ENCODE assay signal across 1 cellular context in the genomic region with DNA sequence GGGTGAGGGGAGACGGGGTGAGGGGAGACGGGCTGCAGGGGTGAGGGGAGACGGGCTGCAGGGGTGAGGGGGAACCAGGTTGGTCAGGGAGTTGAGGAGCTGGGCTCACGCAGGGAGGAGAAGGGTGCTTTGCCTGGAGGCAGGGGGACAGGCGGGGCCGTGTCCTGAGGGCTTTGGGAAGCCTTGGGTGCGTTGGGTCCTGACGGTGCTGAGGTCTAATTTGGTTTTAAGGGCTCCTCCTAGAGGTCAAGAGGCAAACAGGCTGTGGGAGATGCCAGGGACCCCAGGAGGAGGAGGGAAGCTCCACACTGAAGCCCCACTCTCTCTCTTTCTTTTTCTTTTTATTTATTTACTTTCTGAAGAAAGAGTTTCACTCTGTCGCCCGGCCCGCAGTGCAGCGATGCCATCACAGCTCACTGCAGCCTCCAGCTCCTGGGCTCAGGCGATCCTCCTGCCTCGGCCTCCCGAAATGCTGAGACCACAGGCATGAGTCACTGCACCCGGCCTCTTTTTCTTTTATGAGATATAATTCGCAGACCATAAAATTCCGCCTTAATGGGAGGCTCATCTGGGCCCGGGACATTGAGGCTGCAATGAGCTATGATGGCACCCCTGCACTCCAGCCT.
TF ChIP-seq lines count a peak whose summit lies in the region.

No MANE protein-coding gene starts in this region.

TF ChIP-seq in H1, 55 proteins besides CTCF, POLR2A, EP300 and RAD21:
- no peak for TF ChIP-seq TEAD4 (IDR thresholded peaks at IDR 0.05; ENCODE audit: low read depth, low read length)
- peak; percentile 52; the same call in 1 of the 2 replicates for TF ChIP-seq GABPA (IDR thresholded peaks at IDR 0.05; ENCODE audit: borderline replicate concordance, insufficient read depth, low read length)
- TF ChIP-seq CHD2 (IDR thresholded peaks at IDR 0.05; ENCODE audit: low read length): no peak
- TF ChIP-seq EGR1 (IDR thresholded peaks at IDR 0.05; ENCODE audit: borderline replicate concordance, low read depth, low read length): no peak
- 0 out of 4 replicates have a peak, but pooled peaks of 1 of the 2 experiments have one; percentile 49 for TF ChIP-seq HDAC2 (IDR thresholded peaks at IDR 0.05; ENCODE audit: borderline replicate concordance in 1 of 2, low read depth in 2 of 2, low read length in 2 of 2)
- TF ChIP-seq, protein P1, sequence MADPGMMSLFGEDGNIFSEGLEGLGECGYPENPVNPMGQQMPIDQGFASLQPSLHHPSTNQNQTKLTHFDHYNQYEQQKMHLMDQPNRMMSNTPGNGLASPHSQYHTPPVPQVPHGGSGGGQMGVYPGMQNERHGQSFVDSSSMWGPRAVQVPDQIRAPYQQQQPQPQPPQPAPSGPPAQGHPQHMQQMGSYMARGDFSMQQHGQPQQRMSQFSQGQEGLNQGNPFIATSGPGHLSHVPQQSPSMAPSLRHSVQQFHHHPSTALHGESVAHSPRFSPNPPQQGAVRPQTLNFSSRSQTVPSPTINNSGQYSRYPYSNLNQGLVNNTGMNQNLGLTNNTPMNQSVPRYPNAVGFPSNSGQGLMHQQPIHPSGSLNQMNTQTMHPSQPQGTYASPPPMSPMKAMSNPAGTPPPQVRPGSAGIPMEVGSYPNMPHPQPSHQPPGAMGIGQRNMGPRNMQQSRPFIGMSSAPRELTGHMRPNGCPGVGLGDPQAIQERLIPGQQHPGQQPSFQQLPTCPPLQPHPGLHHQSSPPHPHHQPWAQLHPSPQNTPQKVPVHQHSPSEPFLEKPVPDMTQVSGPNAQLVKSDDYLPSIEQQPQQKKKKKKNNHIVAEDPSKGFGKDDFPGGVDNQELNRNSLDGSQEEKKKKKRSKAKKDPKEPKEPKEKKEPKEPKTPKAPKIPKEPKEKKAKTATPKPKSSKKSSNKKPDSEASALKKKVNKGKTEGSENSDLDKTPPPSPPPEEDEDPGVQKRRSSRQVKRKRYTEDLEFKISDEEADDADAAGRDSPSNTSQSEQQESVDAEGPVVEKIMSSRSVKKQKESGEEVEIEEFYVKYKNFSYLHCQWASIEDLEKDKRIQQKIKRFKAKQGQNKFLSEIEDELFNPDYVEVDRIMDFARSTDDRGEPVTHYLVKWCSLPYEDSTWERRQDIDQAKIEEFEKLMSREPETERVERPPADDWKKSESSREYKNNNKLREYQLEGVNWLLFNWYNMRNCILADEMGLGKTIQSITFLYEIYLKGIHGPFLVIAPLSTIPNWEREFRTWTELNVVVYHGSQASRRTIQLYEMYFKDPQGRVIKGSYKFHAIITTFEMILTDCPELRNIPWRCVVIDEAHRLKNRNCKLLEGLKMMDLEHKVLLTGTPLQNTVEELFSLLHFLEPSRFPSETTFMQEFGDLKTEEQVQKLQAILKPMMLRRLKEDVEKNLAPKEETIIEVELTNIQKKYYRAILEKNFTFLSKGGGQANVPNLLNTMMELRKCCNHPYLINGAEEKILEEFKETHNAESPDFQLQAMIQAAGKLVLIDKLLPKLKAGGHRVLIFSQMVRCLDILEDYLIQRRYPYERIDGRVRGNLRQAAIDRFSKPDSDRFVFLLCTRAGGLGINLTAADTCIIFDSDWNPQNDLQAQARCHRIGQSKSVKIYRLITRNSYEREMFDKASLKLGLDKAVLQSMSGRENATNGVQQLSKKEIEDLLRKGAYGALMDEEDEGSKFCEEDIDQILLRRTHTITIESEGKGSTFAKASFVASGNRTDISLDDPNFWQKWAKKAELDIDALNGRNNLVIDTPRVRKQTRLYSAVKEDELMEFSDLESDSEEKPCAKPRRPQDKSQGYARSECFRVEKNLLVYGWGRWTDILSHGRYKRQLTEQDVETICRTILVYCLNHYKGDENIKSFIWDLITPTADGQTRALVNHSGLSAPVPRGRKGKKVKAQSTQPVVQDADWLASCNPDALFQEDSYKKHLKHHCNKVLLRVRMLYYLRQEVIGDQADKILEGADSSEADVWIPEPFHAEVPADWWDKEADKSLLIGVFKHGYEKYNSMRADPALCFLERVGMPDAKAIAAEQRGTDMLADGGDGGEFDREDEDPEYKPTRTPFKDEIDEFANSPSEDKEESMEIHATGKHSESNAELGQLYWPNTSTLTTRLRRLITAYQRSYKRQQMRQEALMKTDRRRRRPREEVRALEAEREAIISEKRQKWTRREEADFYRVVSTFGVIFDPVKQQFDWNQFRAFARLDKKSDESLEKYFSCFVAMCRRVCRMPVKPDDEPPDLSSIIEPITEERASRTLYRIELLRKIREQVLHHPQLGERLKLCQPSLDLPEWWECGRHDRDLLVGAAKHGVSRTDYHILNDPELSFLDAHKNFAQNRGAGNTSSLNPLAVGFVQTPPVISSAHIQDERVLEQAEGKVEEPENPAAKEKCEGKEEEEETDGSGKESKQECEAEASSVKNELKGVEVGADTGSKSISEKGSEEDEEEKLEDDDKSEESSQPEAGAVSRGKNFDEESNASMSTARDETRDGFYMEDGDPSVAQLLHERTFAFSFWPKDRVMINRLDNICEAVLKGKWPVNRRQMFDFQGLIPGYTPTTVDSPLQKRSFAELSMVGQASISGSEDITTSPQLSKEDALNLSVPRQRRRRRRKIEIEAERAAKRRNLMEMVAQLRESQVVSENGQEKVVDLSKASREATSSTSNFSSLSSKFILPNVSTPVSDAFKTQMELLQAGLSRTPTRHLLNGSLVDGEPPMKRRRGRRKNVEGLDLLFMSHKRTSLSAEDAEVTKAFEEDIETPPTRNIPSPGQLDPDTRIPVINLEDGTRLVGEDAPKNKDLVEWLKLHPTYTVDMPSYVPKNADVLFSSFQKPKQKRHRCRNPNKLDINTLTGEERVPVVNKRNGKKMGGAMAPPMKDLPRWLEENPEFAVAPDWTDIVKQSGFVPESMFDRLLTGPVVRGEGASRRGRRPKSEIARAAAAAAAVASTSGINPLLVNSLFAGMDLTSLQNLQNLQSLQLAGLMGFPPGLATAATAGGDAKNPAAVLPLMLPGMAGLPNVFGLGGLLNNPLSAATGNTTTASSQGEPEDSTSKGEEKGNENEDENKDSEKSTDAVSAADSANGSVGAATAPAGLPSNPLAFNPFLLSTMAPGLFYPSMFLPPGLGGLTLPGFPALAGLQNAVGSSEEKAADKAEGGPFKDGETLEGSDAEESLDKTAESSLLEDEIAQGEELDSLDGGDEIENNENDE (IDR thresholded peaks at IDR 0.05; ENCODE audit: insufficient replicate concordance, low read length): no peak
- TF ChIP-seq FOSL1 (IDR thresholded peaks at IDR 0.05; ENCODE audit: insufficient read depth, low read depth, low read length): no peak
- TF ChIP-seq NANOG (IDR thresholded peaks at IDR 0.05; ENCODE audit: insufficient read depth, low read depth, low read length, poor library complexity, severe bottlenecking): no peak
- no peak for TF ChIP-seq CBX8 (IDR thresholded peaks at IDR 0.05; ENCODE audit: borderline replicate concordance, low read depth, low read length)
- no peak for TF ChIP-seq RFX5 (IDR thresholded peaks at IDR 0.05; ENCODE audit: borderline replicate concordance, low read depth, low read length)
- no peak for TF ChIP-seq SIRT6 (IDR thresholded peaks at IDR 0.05; ENCODE audit: low read length)
TF ChIP-seq in H1: peak in this region for 2.
